1 cellular context compared by ENCODE assay signal in genomic region chr12:93127582-93128331, GRCh38.
TF ChIP-seq lines count a peak whose summit lies in the region.

No MANE protein-coding gene starts in this region.

TF ChIP-seq in HepG2, 621 proteins besides CTCF, POLR2A, EP300 and RAD21 (continued from another document and continues in another):
- TF ChIP-seq TARDBP (CRISPR knock-in tag; IDR thresholded peaks at IDR 0.05) (peak; percentile 98), ZFX (CRISPR knock-in tag; IDR thresholded peaks at IDR 0.05; ENCODE audit: low read depth) (peak; percentile 76; the same call in 1 of the 2 replicates), ZC3H4 (CRISPR knock-in tag; IDR thresholded peaks at IDR 0.05; ENCODE audit: borderline replicate concordance) (no peak), MEIS2 (CRISPR knock-in tag; IDR thresholded peaks at IDR 0.05) (peak; percentile 95), XBP1 (CRISPR knock-in tag; IDR thresholded peaks at IDR 0.05) (no peak), ZNF768 (CRISPR knock-in tag; IDR thresholded peaks at IDR 0.05) (no peak), PRDM15 (CRISPR knock-in tag; IDR thresholded peaks at IDR 0.05) (no peak; the same call in 1 of the 2 replicates), MXD3 (CRISPR knock-in tag; IDR thresholded peaks at IDR 0.05) (peak; percentile 39; the same call in 1 of the 2 replicates), ZNF326 (CRISPR knock-in tag; IDR thresholded peaks at IDR 0.05; ENCODE audit: borderline replicate concordance) (no peak), MAFK (conservative IDR thresholded peaks at IDR 0.05 in 1 of 2, IDR thresholded peaks at IDR 0.05 in 1 of 2; ENCODE audit: low read length in 2 of 2) (no peak), ZFAT (CRISPR knock-in tag; conservative IDR thresholded peaks at IDR 0.05) (no peak), BCL3 (CRISPR knock-in tag; IDR thresholded peaks at IDR 0.05) (peak; percentile 93; the same call in 1 of the 2 replicates), YY1 (IDR thresholded peaks at IDR 0.05; ENCODE audit: insufficient read depth, insufficient replicate concordance, low read depth, low read length) (peak; percentile 60), ZMYM2 (CRISPR knock-in tag; IDR thresholded peaks at IDR 0.05) (peak; percentile 87), ZFP41 (CRISPR knock-in tag; IDR thresholded peaks at IDR 0.05; ENCODE audit: borderline replicate concordance) (no peak), CBFB (CRISPR knock-in tag; IDR thresholded peaks at IDR 0.05) (peak; percentile 80; the same call in 1 of the 2 replicates), ZFP82 (CRISPR knock-in tag; IDR thresholded peaks at IDR 0.05; ENCODE audit: borderline replicate concordance) (no peak), ZNF33A (CRISPR knock-in tag; IDR thresholded peaks at IDR 0.05; ENCODE audit: borderline replicate concordance) (no peak), LBX2 (CRISPR knock-in tag; IDR thresholded peaks at IDR 0.05; ENCODE audit: borderline replicate concordance) (no peak), ZUFSP (CRISPR knock-in tag; IDR thresholded peaks at IDR 0.05; ENCODE audit: borderline replicate concordance) (no peak), ZBTB1 (CRISPR knock-in tag; IDR thresholded peaks at IDR 0.05; ENCODE audit: borderline replicate concordance) (no peak), PRDM4 (CRISPR knock-in tag; IDR thresholded peaks at IDR 0.05; ENCODE audit: borderline replicate concordance) (no peak), ZNF263 (CRISPR knock-in tag; IDR thresholded peaks at IDR 0.05) (no peak; the same call in 1 of the 2 replicates), ZNF740 (CRISPR knock-in tag; IDR thresholded peaks at IDR 0.05) (no peak; the same call in 1 of the 2 replicates), RBM39 (IDR thresholded peaks at IDR 0.05; ENCODE audit: low read depth, low read length, poor library complexity, severe bottlenecking) (peak; percentile 44), MAX (IDR thresholded peaks at IDR 0.05) (peak; percentile 85), CHCHD3 (CRISPR knock-in tag; IDR thresholded peaks at IDR 0.05) (no peak), KDM1A (CRISPR knock-in tag; IDR thresholded peaks at IDR 0.05) (peak; percentile 99), HES4 (CRISPR knock-in tag; IDR thresholded peaks at IDR 0.05; ENCODE audit: borderline replicate concordance) (no peak), ZNF609 (CRISPR knock-in tag; IDR thresholded peaks at IDR 0.05; ENCODE audit: borderline replicate concordance) (peak; percentile 95), KDM5B (CRISPR knock-in tag; IDR thresholded peaks at IDR 0.05; ENCODE audit: borderline replicate concordance) (peak; percentile 86), SMC3 (IDR thresholded peaks at IDR 0.05; ENCODE audit: low read length) (peak; percentile 95), ZC3H13 (CRISPR knock-in tag; IDR thresholded peaks at IDR 0.05) (no peak; the same call in 1 of the 2 replicates), HDAC1 (CRISPR knock-in tag; IDR thresholded peaks at IDR 0.05) (peak; percentile 96), SKIL (CRISPR knock-in tag; IDR thresholded peaks at IDR 0.05; ENCODE audit: borderline replicate concordance) (peak; percentile 87), ZNF547 (CRISPR knock-in tag; IDR thresholded peaks at IDR 0.05) (peak; percentile 92), HNRNPL (IDR thresholded peaks at IDR 0.05; ENCODE audit: low read depth, low read length) (no peak), ZNF33B (CRISPR knock-in tag; IDR thresholded peaks at IDR 0.05) (peak; percentile 88)
